21 cellular contexts compared by ENCODE assay signal in the genomic region with DNA sequence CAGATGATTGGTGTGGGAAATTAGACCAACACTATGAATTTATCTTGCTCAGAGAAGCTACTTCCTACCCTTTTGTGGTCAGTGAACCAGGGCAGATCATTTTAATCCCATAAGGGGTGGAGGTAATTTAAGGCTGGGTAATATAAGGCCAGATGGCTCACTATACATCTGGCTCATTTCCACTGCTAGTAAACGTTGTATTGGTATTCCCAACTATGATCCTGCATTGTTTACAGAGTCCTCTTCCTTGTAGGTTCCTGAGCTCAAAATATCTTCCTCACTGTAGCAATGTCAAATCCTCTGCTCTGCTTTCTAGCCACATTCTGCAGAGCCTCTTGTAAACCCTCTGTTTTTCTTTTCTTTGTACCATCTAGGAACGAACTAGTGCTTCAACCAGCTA.
DNase-seq lines count a peak whose midpoint lies in the region; FAIRE-seq and TF ChIP-seq lines count a peak whose summit lies in the region.
"Had no signal": no experiment of that assay in that cellular context is flagged by ENCODE, and none has a peak within 500 bp of the region (broad histone marks: within the 10 kb centered on the region; RNA-seq: fewer than 3 reads in every experiment).

No MANE protein-coding gene starts in this region.

- no peaks in the 10 kb centered on the region for H3K79me2 ChIP-seq in ACC112 (ENCODE audit: control insufficient read depth, insufficient read depth, low read length, unreplicated experiment)
- H3K79me2 ChIP-seq in astrocyte (ENCODE audit: insufficient read depth, low read length): no peaks in the 10 kb centered on the region

- no peak overlapping the region for H3K9ac ChIP-seq in astrocyte (ENCODE audit: low read length)

- TF ChIP-seq POLR2A in spleen (IDR thresholded peaks at IDR 0.05): no peak

- H3K27me3 ChIP-seq in ACC112 (ENCODE audit: insufficient read depth, low read length) (no peaks in the 10 kb centered on the region), astrocyte (ENCODE audit: insufficient read depth, low read length) (no peaks in the 10 kb centered on the region), spleen (replicated peaks in 1 of 7) (no peaks in the 10 kb centered on the region)
- H3K27me3 ChIP-seq: breast epithelium, thyroid gland had no signal

- H3K4me1 ChIP-seq in ACC112 (ENCODE audit: control insufficient read depth, insufficient read depth, low read length, unreplicated experiment) (no peaks in the 10 kb centered on the region), astrocyte (ENCODE audit: insufficient read depth, low read length) (no peaks in the 10 kb centered on the region), spleen (no peaks in the 10 kb centered on the region)
- H3K4me1 ChIP-seq: breast epithelium, thyroid gland had no signal

- no peaks in the 10 kb centered on the region for H4K20me1 ChIP-seq in astrocyte (ENCODE audit: insufficient read depth, low read length)

- no peak overlapping the region for H3K4me3 ChIP-seq in ACC112 (ENCODE audit: low read depth, low read length)
- no peak overlapping the region for H3K4me3 ChIP-seq in astrocyte (ENCODE audit: insufficient read depth, low read depth, low read length)
- H3K4me3 ChIP-seq in spleen: no peak overlapping the region
- H3K4me3 ChIP-seq: breast epithelium, thyroid gland had no signal

- no peaks in the 10 kb centered on the region for H3K36me3 ChIP-seq in ACC112 (ENCODE audit: insufficient read depth, low read length)
- no peaks in the 10 kb centered on the region for H3K36me3 ChIP-seq in astrocyte (ENCODE audit: insufficient read depth, low read length)
- no peaks in the 10 kb centered on the region for H3K36me3 ChIP-seq in spleen
- H3K36me3 ChIP-seq: breast epithelium, thyroid gland had no signal

- no peak for TF ChIP-seq CTCF in astrocyte (IDR thresholded peaks at IDR 0.05; ENCODE audit: insufficient read depth, low read depth, low read length)
- TF ChIP-seq CTCF in spleen (IDR thresholded peaks at IDR 0.05 in 8 of 11, conservative IDR thresholded peaks at IDR 0.05 in 3 of 11): no peak

- no peaks in the 10 kb centered on the region for H3K4me1 Mint-ChIP-seq in astrocyte (ENCODE audit: low read depth, unreplicated experiment)
- H3K4me1 Mint-ChIP-seq: activated CD4-positive, alpha-beta memory T cell treated with anti-CD3 and anti-CD28 coated beads, Interleukin-2, amount 10 ng/mL, durations not matched to agents 7 days and 5 days; memory B cell; naive B cell had no signal

- intact Hi-C loops in spleen (cut with DNase I; ENCODE audit: low total_unique reads): no loop called here

- H3K9me3 Mint-ChIP-seq in astrocyte (ENCODE audit: unreplicated experiment): no peaks in the 10 kb centered on the region
- H3K9me3 Mint-ChIP-seq: CD4-positive, alpha-beta T cell; memory B cell had no signal

- H3K27ac Mint-ChIP-seq in astrocyte (ENCODE audit: unreplicated experiment): no peak overlapping the region
- H3K27ac Mint-ChIP-seq: activated CD4-positive, alpha-beta memory T cell treated with anti-CD3 and anti-CD28 coated beads, Interleukin-2, amount 10 ng/mL, durations not matched to agents 7 days and 5 days; CD4-positive, alpha-beta T cell; memory B cell; naive B cell had no signal

- no peak overlapping the region for H3K27ac ChIP-seq in ACC112 (ENCODE audit: low read depth, low read length)
- no peak overlapping the region for H3K27ac ChIP-seq in astrocyte (ENCODE audit: low read depth, low read length)
- no peak overlapping the region for H3K27ac ChIP-seq in spleen
- H3K27ac ChIP-seq: breast epithelium, thyroid gland had no signal

- H2AFZ ChIP-seq in ACC112 (ENCODE audit: low read length, unreplicated experiment) (peak overlapping the region; percentile 84), astrocyte (ENCODE audit: low read depth, low read length) (peak overlapping the region; percentile 32)

- no peaks in the 10 kb centered on the region for H3K27me3 Mint-ChIP-seq in astrocyte (ENCODE audit: low read depth, unreplicated experiment)
- H3K27me3 Mint-ChIP-seq: activated CD4-positive, alpha-beta memory T cell treated with anti-CD3 and anti-CD28 coated beads, Interleukin-2, amount 10 ng/mL, durations not matched to agents 7 days and 5 days; CD4-positive, alpha-beta T cell; memory B cell; naive B cell had no signal

- no peaks in the 10 kb centered on the region for H3K9me3 ChIP-seq in astrocyte (ENCODE audit: insufficient read depth, low read depth, low read length)
- peaks cover 0 to 3% (median 0%) of the 10 kb centered on the region in 8 donors for H3K9me3 ChIP-seq in spleen
- H3K9me3 ChIP-seq: breast epithelium, thyroid gland had no signal

- no peaks in the 10 kb centered on the region for H3K36me3 Mint-ChIP-seq in astrocyte (ENCODE audit: low read depth, unreplicated experiment)
- H3K36me3 Mint-ChIP-seq: memory B cell, naive B cell had no signal

- H3K4me3 Mint-ChIP-seq in astrocyte (ENCODE audit: unreplicated experiment): no peak overlapping the region
- H3K4me3 Mint-ChIP-seq: activated CD4-positive, alpha-beta memory T cell treated with anti-CD3 and anti-CD28 coated beads, Interleukin-2, amount 10 ng/mL, durations not matched to agents 7 days and 5 days; CD4-positive, alpha-beta T cell; memory B cell; naive B cell had no signal

- no peak overlapping the region for H3K4me2 ChIP-seq in astrocyte (ENCODE audit: low read length)

- WGBS in spleen, 5 donors: 30 to 41% (median 34%) methylated on average over 2 of the region's 2 CpGs

- FAIRE-seq in astrocyte (lab: Jason Lieb, UNC): no peak
- FAIRE-seq: GM19239 had no signal

- peak; percentile 60 for DNase-seq in DMS53 (lab: John Stamatoyannopoulos, UW)
- peak; percentile 11 to 66 for DNase-seq in NCI-H446 (lab: John Stamatoyannopoulos, UW)
- no peak for DNase-seq in astrocyte (ENCODE audit: low read depth)
- DNase-seq in stimulated activated CD4-positive, alpha-beta T cell treated with anti-CD3 and anti-CD28 coated beads, Interleukin-4, amount 100 ng/mL, for 24 hours: no peak
- DNase-seq in HK-2 (ENCODE audit: unreplicated experiment): no peak
- no peak for DNase-seq in spleen
- DNase-seq in NCI-H526 treated with DMSO at 0.1 percent for 48 hours (lab: John Stamatoyannopoulos, UW): no peak
- DNase-seq: activated CD4-positive, alpha-beta memory T cell treated with anti-CD3 and anti-CD28 coated beads, Interleukin-2, amount 10 ng/mL, durations not matched to agents 7 days and 5 days; activated effector memory CD4-positive, alpha-beta T cell treated with anti-CD3 and anti-CD28 coated beads, Interleukin-2, amount 50 U/mL, for 16 hours; CD4-positive, alpha-beta T cell; cortex of kidney; naive B cell; NCI-H1436; stimulated activated CD4-positive, alpha-beta T cell treated with anti-CD3 and anti-CD28 coated beads, Interleukin-4, amount 100 ng/mL, for 1 hour; stimulated activated naive CD4-positive, alpha-beta T cell treated with Interleukin-2 at 50 U/mL for 16 hours; SW 1271; thyroid gland had no signal

Comparison
In these comparisons a context has a peak if more than half of its experiments do, and no peak if none do; other contexts are left out.
1. DNase-seq: peak in DMS53 (single experiment) and NCI-H446 (2 of 2); none in astrocyte (single experiment), stimulated activated CD4-positive, alpha-beta T cell treated with anti-CD3 and anti-CD28 coated beads, Interleukin-4, amount 100 ng/mL, for 24 hours (single experiment), HK-2 (single experiment), spleen (single experiment) and NCI-H526 treated with DMSO at 0.1 percent for 48 hours (single experiment).